19 cellular contexts compared by ENCODE assay signal in genomic region chr15:42640103-42640502, GRCh38.
A peak's percentile ranks its signal among the peaks of the same experiment; 100 is the strongest.
DNase-seq lines count a peak whose midpoint lies in the region; ATAC-seq, FAIRE-seq and TF ChIP-seq lines count a peak whose summit lies in the region.
"Had no signal": no experiment of that assay in that cellular context is flagged by ENCODE, and none has a peak within 500 bp of the region (broad histone marks: within the 10 kb centered on the region; RNA-seq: fewer than 3 reads in every experiment).

No MANE protein-coding gene starts in this region.

- DNase-seq in GM23248 (peak; percentile 2), K562 (ENCODE audit: extremely low read depth in 1 of 4, low spot score in 3 of 4) (no peak), fibroblast of pulmonary artery (ENCODE audit: low read depth) (peak; percentile 10), heart left ventricle (no peak), immature natural killer cell (no peak), Karpas-422 (no peak)
- DNase-seq in activated CD8-positive, alpha-beta memory T cell treated with anti-CD3 and anti-CD28 coated beads, Interleukin-2, amount 50 U/mL, for 48 hours, result no peak
- DNase-seq: CD4-positive, alpha-beta memory T cell; DMS153; DMS79; GDM1; GOT3; H9 had no signal

- H3K27me3 ChIP-seq in GM23248 (replicated peaks; ENCODE audit: insufficient read depth) (no peaks in the 10 kb centered on the region), K562 (ENCODE audit: control insufficient read depth in 2 of 2, insufficient read depth in 2 of 2, low read length in 2 of 2) (no peaks in the 10 kb centered on the region), heart left ventricle (no peaks in the 10 kb centered on the region), Karpas-422 (ENCODE audit: low read length) (no peaks in the 10 kb centered on the region)
- H3K27me3 ChIP-seq: BLaER1 had no signal

- no peaks in the 10 kb centered on the region for H3K9me1 ChIP-seq in K562 (ENCODE audit: control insufficient read depth, insufficient read depth, low read length)

- H3K9ac ChIP-seq in GM23248 (no peak overlapping the region), K562 (ENCODE audit: insufficient read depth in 1 of 2, low read depth in 2 of 2, low read length in 2 of 2) (no peak overlapping the region), Karpas-422 (ENCODE audit: low read length) (no peak overlapping the region)
- H3K9ac ChIP-seq: BLaER1 had no signal

- 87 to 91% methylated on average over 4 of the region's 4 CpGs for WGBS in GM23248 (ENCODE audit: low coverage in 1 of 2, low lambda C conversion rate in 2 of 2, missing lambda C conversion rate in 2 of 2), 2 experiments
- WGBS in K562 (ENCODE audit: insufficient coverage, low coverage, missing lambda C conversion rate), result 43% methylated on average over 4 of the region's 4 CpGs
- WGBS in heart left ventricle, 4 donors, result 97 to 100% (median 99%) methylated on average over 4 of the region's 4 CpGs

- H3K4me3 ChIP-seq in GM23248, result no peak overlapping the region
- H3K4me3 ChIP-seq in K562, result no peak overlapping the region
- no peak overlapping the region for H3K4me3 ChIP-seq in fibroblast of pulmonary artery (replicated peaks; ENCODE audit: low read depth, low read length)
- no peak overlapping the region for H3K4me3 ChIP-seq in heart left ventricle
- H3K4me3 ChIP-seq in Karpas-422 (ENCODE audit: low read length), result no peak overlapping the region
- H3K4me3 ChIP-seq: BLaER1 had no signal

- TF ChIP-seq POLR2A in K562 (conservative IDR thresholded peaks at IDR 0.05), result no peak
- no peak for TF ChIP-seq POLR2A in heart left ventricle (IDR thresholded peaks at IDR 0.05)

- no TSS peak for BruUV-seq in K562 (replicated peaks; lab: Mats Ljungman, UMichigan)

- no peaks in the 10 kb centered on the region for H3K79me2 ChIP-seq in GM23248 (ENCODE audit: insufficient read depth)
- no peaks in the 10 kb centered on the region for H3K79me2 ChIP-seq in K562 (ENCODE audit: control insufficient read depth, insufficient read depth, low read length)
- no peaks in the 10 kb centered on the region for H3K79me2 ChIP-seq in Karpas-422 (ENCODE audit: low read length)

- H3K9me3 ChIP-seq in GM23248 (ENCODE audit: low read depth) (no peaks in the 10 kb centered on the region), K562 (replicated peaks; ENCODE audit: control insufficient read depth, insufficient read depth, low read depth, low read length) (no peaks in the 10 kb centered on the region), heart left ventricle (no peaks in the 10 kb centered on the region), Karpas-422 (ENCODE audit: low read length) (no peaks in the 10 kb centered on the region)
- H3K9me3 ChIP-seq: BLaER1 had no signal

- FAIRE-seq in K562 (lab: Jason Lieb, UNC), result peak; percentile 6
- FAIRE-seq: A204.1, GM12892, GM18507, HTR-8/SVneo had no signal

- CTCF ChIA-PET in K562 (lab: Yijun Ruan, JAX; ENCODE audit: low intra/inter-chr PET ratio), result no interaction called here

- no peaks in the 10 kb centered on the region for H3K4me1 ChIP-seq in GM23248 (ENCODE audit: insufficient read depth)
- H3K4me1 ChIP-seq in K562 (replicated peaks in 1 of 2; ENCODE audit: control insufficient read depth in 2 of 2, insufficient read depth in 2 of 2, low read length in 2 of 2), result peaks cover 0 to 5% of the 10 kb centered on the region in 2 experiments; a peak in 2 of 5 replicates
- no peaks in the 10 kb centered on the region for H3K4me1 ChIP-seq in heart left ventricle
- no peaks in the 10 kb centered on the region for H3K4me1 ChIP-seq in Karpas-422 (ENCODE audit: low read length)
- H3K4me1 ChIP-seq: BLaER1 had no signal

- no peaks in the 10 kb centered on the region for H3K27me3 Mint-ChIP-seq in immature natural killer cell (ENCODE audit: low read depth in 3 of 3)
- H3K27me3 Mint-ChIP-seq: CD4-positive, alpha-beta memory T cell had no signal

- in situ Hi-C loops in GM23248 (cut with MboI) (no loop called here), K562 (cut with MboI) (no loop called here)

- H3K9me2 ChIP-seq in GM23248 (ENCODE audit: insufficient read depth) (no peaks in the 10 kb centered on the region), Karpas-422 (replicated peaks; ENCODE audit: insufficient read depth, low read length) (no peaks in the 10 kb centered on the region)

- no peak for TF ChIP-seq RAD21 in K562 (CRISPR knock-in tag; conservative IDR thresholded peaks at IDR 0.05 in 1 of 2, IDR thresholded peaks at IDR 0.05 in 1 of 2)

- H3K27ac Mint-ChIP-seq in immature natural killer cell, result no peak overlapping the region
- H3K27ac Mint-ChIP-seq: CD14-positive monocyte; CD4-positive, alpha-beta memory T cell had no signal

- H3K4me3 Mint-ChIP-seq in immature natural killer cell, result no peak overlapping the region
- H3K4me3 Mint-ChIP-seq: CD14-positive monocyte; CD4-positive, alpha-beta memory T cell; H9 had no signal

- POLR2A ChIA-PET in K562 (lab: Yijun Ruan, JAX), result no interaction called here

- H4K20me1 ChIP-seq in GM23248 (ENCODE audit: insufficient read depth) (no peaks in the 10 kb centered on the region), K562 (replicated peaks; ENCODE audit: control insufficient read depth, insufficient read depth, low read length) (no peaks in the 10 kb centered on the region), Karpas-422 (ENCODE audit: insufficient read depth, low read depth, low read length) (no peaks in the 10 kb centered on the region)
- H4K20me1 ChIP-seq: BLaER1 had no signal

- H3K9me3 Mint-ChIP-seq in immature natural killer cell, result no peaks in the 10 kb centered on the region
- H3K9me3 Mint-ChIP-seq: CD14-positive monocyte; CD4-positive, alpha-beta memory T cell; H9 had no signal

- TF ChIP-seq EP300 in K562 (IDR thresholded peaks at IDR 0.05; ENCODE audit: low read length), result no peak

- peaks cover 7 to 24% (median 7%) of the 10 kb centered on the region in 3 donors for H3K36me3 Mint-ChIP-seq in immature natural killer cell
- H3K36me3 Mint-ChIP-seq: CD14-positive monocyte had no signal

- H2AFZ ChIP-seq in GM23248 (no peak overlapping the region), K562 (ENCODE audit: low read depth, low read length) (no peak overlapping the region), Karpas-422 (ENCODE audit: low read length) (no peak overlapping the region)

- H3K36me3 ChIP-seq in GM23248 (ENCODE audit: low read depth), result no peaks in the 10 kb centered on the region
- H3K36me3 ChIP-seq in K562 (ENCODE audit: control insufficient read depth, insufficient read depth, low read length), result peaks cover 9% of the 10 kb centered on the region; the same call in 2 of the 3 replicates
- H3K36me3 ChIP-seq in heart left ventricle, result peaks cover 0 to 95% (median 53%) of the 10 kb centered on the region in 9 donors
- no peaks in the 10 kb centered on the region for H3K36me3 ChIP-seq in Karpas-422 (ENCODE audit: insufficient read depth, low read length)

- no peak for TF ChIP-seq CTCF in K562 (IDR thresholded peaks at IDR 0.05 in 2 of 3, conservative IDR thresholded peaks at IDR 0.05 in 1 of 3; ENCODE audit: insufficient read depth in 2 of 3, low read depth in 1 of 3, low read length in 3 of 3)
- TF ChIP-seq CTCF in fibroblast of pulmonary artery (IDR thresholded peaks at IDR 0.05; ENCODE audit: low read length, missing control alignments), result no peak
- no peak for TF ChIP-seq CTCF in heart left ventricle (IDR thresholded peaks at IDR 0.05)

- intact Hi-C loops in K562 (cut with micrococcal nuclease) (no loop called here), heart left ventricle (cut with DNase I) (loop anchor here in 3 of 10 donors (10.0 kb wide), 3 partner anchors 55 to 85 kb away; partner anchors contain the start of gene STARD9 (in 1 of the 3))

- no peak overlapping the region for H3K4me2 ChIP-seq in GM23248 (ENCODE audit: unreplicated experiment)
- no peak overlapping the region for H3K4me2 ChIP-seq in K562 (ENCODE audit: insufficient read depth, low read length)
- H3K4me2 ChIP-seq in Karpas-422 (ENCODE audit: low read depth, low read length, poor library complexity, severe bottlenecking), result no peak overlapping the region
- H3K4me2 ChIP-seq: BLaER1 had no signal

- H3K27ac ChIP-seq in GM23248 (no peak overlapping the region), K562 (ENCODE audit: extremely low read depth, low read depth, low read length) (no peak overlapping the region), heart left ventricle (no peak overlapping the region), Karpas-422 (ENCODE audit: low read length) (no peak overlapping the region)
- H3K27ac ChIP-seq: BLaER1 had no signal

- H3F3A ChIP-seq in GM23248 (ENCODE audit: insufficient read depth), result no peaks in the 10 kb centered on the region

- H3K4me1 Mint-ChIP-seq in immature natural killer cell, result no peaks in the 10 kb centered on the region
- H3K4me1 Mint-ChIP-seq: CD14-positive monocyte; CD4-positive, alpha-beta memory T cell; H9 had no signal

- ATAC-seq in K562 (no peak; the same call in 2 of the 3 replicates), heart left ventricle (no peak)

TF ChIP-seq in K562, 482 proteins besides CTCF, POLR2A, EP300 and RAD21 (continues in another document):
- no peak for TF ChIP-seq RBM22 (IDR thresholded peaks at IDR 0.05; ENCODE audit: low read depth, low read length, poor library complexity, severe bottlenecking)
- TF ChIP-seq ZNF121 (CRISPR knock-in tag; conservative IDR thresholded peaks at IDR 0.05), result peak; percentile 76
- no peak for TF ChIP-seq SAFB (IDR thresholded peaks at IDR 0.05; ENCODE audit: borderline replicate concordance, low read depth, low read length)
- no peak for TF ChIP-seq PHTF2 (CRISPR knock-in tag; IDR thresholded peaks at IDR 0.05)
- no peak for TF ChIP-seq EZH2 (IDR thresholded peaks at IDR 0.05; ENCODE audit: borderline replicate concordance, low read depth, low read length)
- peak; percentile 93 for TF ChIP-seq ATF3 (IDR thresholded peaks at IDR 0.05)
- no peak for TF ChIP-seq ATF3 (CRISPR knock-in tag; conservative IDR thresholded peaks at IDR 0.05)
- peak; percentile 90 for TF ChIP-seq CEBPB (tag; IDR thresholded peaks at IDR 0.05)
- no peak for TF ChIP-seq ZNF41 (CRISPR knock-in tag; conservative IDR thresholded peaks at IDR 0.05)
- TF ChIP-seq MEIS2 (IDR thresholded peaks at IDR 0.05; ENCODE audit: partially characterized antibody), result no peak
- TF ChIP-seq ASH1L (IDR thresholded peaks at IDR 0.05; ENCODE audit: borderline replicate concordance, low read depth, partially characterized antibody), result no peak
- TF ChIP-seq RBM25 (IDR thresholded peaks at IDR 0.05; ENCODE audit: low read depth, low read length, severe bottlenecking), result peak; percentile 6

Comparison
In these comparisons a context has a peak if more than half of its experiments do, and no peak if none do; other contexts are left out.
1. DNase-seq: peak in GM23248 (single experiment) and fibroblast of pulmonary artery (single experiment); none in K562 (0 of 4), heart left ventricle (0 of 5), activated CD8-positive, alpha-beta memory T cell treated with anti-CD3 and anti-CD28 coated beads, Interleukin-2, amount 50 U/mL, for 48 hours (single experiment), immature natural killer cell (0 of 3) and Karpas-422 (single experiment).